Comparison of ENCODE assay signal across 8 cellular contexts in the genomic region with DNA sequence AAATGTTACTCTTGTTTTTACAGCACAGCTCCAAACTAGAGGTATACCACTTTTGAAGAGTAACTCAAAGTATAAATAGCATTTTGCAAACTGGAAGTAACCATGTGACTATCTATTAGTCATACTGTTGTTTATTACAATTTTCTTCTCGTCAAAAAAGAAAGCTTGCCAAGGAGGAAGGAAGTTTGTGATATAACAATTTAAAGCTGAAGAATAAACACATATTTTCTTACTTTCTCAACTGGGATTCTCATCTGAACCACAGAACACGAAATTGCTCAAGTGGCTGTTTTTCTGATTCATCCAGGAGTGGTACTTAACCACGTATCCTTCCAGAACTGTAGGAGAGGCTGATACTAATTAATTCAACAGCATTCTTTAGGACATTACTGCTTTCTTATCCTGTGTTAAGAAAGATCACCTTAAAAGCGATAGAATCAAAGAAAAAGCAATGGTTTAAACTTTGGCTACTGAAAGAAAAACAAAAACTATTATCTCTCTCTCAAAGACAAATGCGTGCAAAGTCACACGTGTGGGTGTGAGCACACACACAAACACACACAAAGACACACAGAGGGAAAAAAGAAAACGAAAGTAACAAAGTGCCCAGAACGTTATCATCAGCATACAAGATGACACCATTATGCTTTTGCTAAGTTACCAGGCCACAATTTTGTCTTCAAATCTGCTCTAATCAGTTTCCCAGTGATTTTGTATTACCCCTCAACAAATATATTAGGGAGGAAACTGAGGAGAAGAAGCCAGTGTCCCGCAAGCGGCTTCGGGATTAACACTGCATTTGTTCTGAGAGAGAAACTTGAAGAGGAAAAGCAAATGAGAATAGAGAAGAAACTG. TPM values are rescaled to one million over a fixed set of nuclear protein-coding genes. Genes with fewer than 3 reads are reported as not detected.
A peak's percentile ranks its signal among the peaks of the same experiment; 100 is the strongest.
DNase-seq lines count a peak whose midpoint lies in the region; ATAC-seq and TF ChIP-seq lines count a peak whose summit lies in the region.

A gene (minus strand): TSS at position 48 of the 855 bp plus-strand sequence.

- H3K36me3 Mint-ChIP-seq in activated T-helper 1 cell treated with anti-CD3 and anti-CD28 coated beads, Interleukin-12 subunit alpha, Interleukin-12 subunit beta, Interleukin-2, Interleukin-4 antibody, amounts not matched to agents 30 ng/mL and 10 ng/mL and 1 ng/mL, durations not matched to agents 14 hours and 24 hours and 36 hours (ENCODE audit: low read depth) = peaks cover 3% of the 10 kb centered on the region

- H3K9me3 ChIP-seq in BE2C = no peaks in the 10 kb centered on the region

- no peak for TF ChIP-seq CTCF in foreskin keratinocyte (conservative IDR thresholded peaks at IDR 0.05)
- TF ChIP-seq CTCF in BE2C (IDR thresholded peaks at IDR 0.05; ENCODE audit: low read depth, low read length) = no peak

- intact Hi-C loops in activated T-helper 1 cell treated with anti-CD3 and anti-CD28 coated beads, Interleukin-12 subunit alpha, Interleukin-12 subunit beta, Interleukin-2, Interleukin-4 antibody, amounts not matched to agents 30 ng/mL and 10 ng/mL and 1 ng/mL, durations not matched to agents 14 hours and 24 hours and 36 hours (cut with micrococcal nuclease) = loop anchor here (1.0 to 5.0 kb wide), 16 partner anchors 55 to 922 kb away; a partner anchor contains a TSS

- no peaks in the 10 kb centered on the region for H3K27me3 Mint-ChIP-seq in activated T-helper 1 cell treated with anti-CD3 and anti-CD28 coated beads, Interleukin-12 subunit alpha, Interleukin-12 subunit beta, Interleukin-2, Interleukin-4 antibody, amounts not matched to agents 30 ng/mL and 10 ng/mL and 1 ng/mL, durations not matched to agents 14 hours and 24 hours and 36 hours (ENCODE audit: insufficient read depth)

- H3K27me3 ChIP-seq in foreskin keratinocyte (no peaks in the 10 kb centered on the region), BE2C (peaks cover 5% of the 10 kb centered on the region)

- peak within 1 kb of the TSS; percentile 93 for H3K4me3 Mint-ChIP-seq in activated T-helper 1 cell treated with anti-CD3 and anti-CD28 coated beads, Interleukin-12 subunit alpha, Interleukin-12 subunit beta, Interleukin-2, Interleukin-4 antibody, amounts not matched to agents 30 ng/mL and 10 ng/mL and 1 ng/mL, durations not matched to agents 14 hours and 24 hours and 36 hours

- H3K27ac ChIP-seq in foreskin keratinocyte = peak within 1 kb of the TSS; percentile 91

- ATAC-seq in foreskin keratinocyte (peak; percentile 75), HG03565 (IDR thresholded peaks at IDR 0.05; ENCODE audit: unreplicated experiment) (no peak)

- peak; percentile 14 for DNase-seq in activated naive CD4-positive, alpha-beta T cell treated with Interleukin-2 at 50 U/mL for 16 hours
- DNase-seq in activated naive CD4-positive, alpha-beta T cell (lab: John Stamatoyannopoulos, UW) = no peak
- DNase-seq in Jurkat, Clone E6-1 (ENCODE audit: low read depth, low spot score) = peak; percentile 80
- peak; percentile 17 for DNase-seq in activated T-helper 1 cell treated with anti-CD3 and anti-CD28 coated beads, Interleukin-12 subunit alpha, Interleukin-12 subunit beta, Interleukin-2, Interleukin-4 antibody, amounts not matched to agents 30 ng/mL and 10 ng/mL and 1 ng/mL, durations not matched to agents 14 hours and 24 hours and 36 hours (ENCODE audit: low spot score)
- peak; percentile 92 to 93 for DNase-seq in foreskin keratinocyte
- peak; percentile 53 for DNase-seq in pulmonary artery endothelial cell (ENCODE audit: low read depth, low spot score)
- DNase-seq in BE2C = no peak

- peaks cover 45% of the 10 kb centered on the region for H3K4me1 Mint-ChIP-seq in activated T-helper 1 cell treated with anti-CD3 and anti-CD28 coated beads, Interleukin-12 subunit alpha, Interleukin-12 subunit beta, Interleukin-2, Interleukin-4 antibody, amounts not matched to agents 30 ng/mL and 10 ng/mL and 1 ng/mL, durations not matched to agents 14 hours and 24 hours and 36 hours (ENCODE audit: low read depth)

- H3K36me3 ChIP-seq in BE2C = no peaks in the 10 kb centered on the region

- peak within 1 kb of the TSS; percentile 70 for H3K4me3 ChIP-seq in Jurkat, Clone E6-1 (ENCODE audit: low read length)
- H3K4me3 ChIP-seq in BE2C (ENCODE audit: low read depth, low read length) = no peak within 1 kb of the TSS

- H3K4me1 ChIP-seq in foreskin keratinocyte (no peaks in the 10 kb centered on the region), BE2C (no peaks in the 10 kb centered on the region)

- H3K27ac Mint-ChIP-seq in activated T-helper 1 cell treated with anti-CD3 and anti-CD28 coated beads, Interleukin-12 subunit alpha, Interleukin-12 subunit beta, Interleukin-2, Interleukin-4 antibody, amounts not matched to agents 30 ng/mL and 10 ng/mL and 1 ng/mL, durations not matched to agents 14 hours and 24 hours and 36 hours = peak within 1 kb of the TSS; percentile 97

- no peaks in the 10 kb centered on the region for H3K9me3 Mint-ChIP-seq in activated T-helper 1 cell treated with anti-CD3 and anti-CD28 coated beads, Interleukin-12 subunit alpha, Interleukin-12 subunit beta, Interleukin-2, Interleukin-4 antibody, amounts not matched to agents 30 ng/mL and 10 ng/mL and 1 ng/mL, durations not matched to agents 14 hours and 24 hours and 36 hours

RNA-seq across cellular contexts. Expression of the gene that starts here (rescaled TPM):
- polyA plus RNA-seq in Jurkat, Clone E6-1 (2012; ENCODE audit: insufficient read depth, insufficient read length) = 35.1 TPM
- total RNA-seq in activated T-helper 1 cell treated with anti-CD3 and anti-CD28 coated beads, Interleukin-12 subunit alpha, Interleukin-12 subunit beta, Interleukin-2, Interleukin-4 antibody, amounts not matched to agents 30 ng/mL and 10 ng/mL and 1 ng/mL, durations not matched to agents 14 hours and 24 hours and 36 hours = 13.1 and 14.3 TPM in 2 replicates
- total RNA-seq in foreskin keratinocyte (0.51 and 1.4 TPM in 2 replicates), pulmonary artery endothelial cell (11.9 and 39.8 TPM in 2 replicates)
- 0.46 and 1.2 TPM in 2 replicates for polyA plus RNA-seq in foreskin keratinocyte
- polyA plus RNA-seq in BE2C (2012; ENCODE audit: insufficient read depth, insufficient read length, low read depth) = not detected

Comparison
In these comparisons a context has a peak if more than half of its experiments do, and no peak if none do; other contexts are left out.
1. DNase-seq: peak in activated naive CD4-positive, alpha-beta T cell treated with Interleukin-2 at 50 U/mL for 16 hours (single experiment), Jurkat, Clone E6-1 (single experiment), activated T-helper 1 cell treated with anti-CD3 and anti-CD28 coated beads, Interleukin-12 subunit alpha, Interleukin-12 subunit beta, Interleukin-2, Interleukin-4 antibody, amounts not matched to agents 30 ng/mL and 10 ng/mL and 1 ng/mL, durations not matched to agents 14 hours and 24 hours and 36 hours (single experiment), foreskin keratinocyte (2 of 2) and pulmonary artery endothelial cell (single experiment); none in activated naive CD4-positive, alpha-beta T cell (0 of 4) and BE2C (single experiment).